ENCODE assay signal across 10 cellular contexts in genomic region chr3:53493618-53493996, GRCh38. TPM values are rescaled to one million over a fixed set of nuclear protein-coding genes. Genes with fewer than 3 reads are reported as not detected.
DNase-seq lines count a peak whose midpoint lies in the region; ATAC-seq and TF ChIP-seq lines count a peak whose summit lies in the region.
"Had no signal": no experiment of that assay in that cellular context is flagged by ENCODE, and none has a peak within 500 bp of the region (broad histone marks: within the 10 kb centered on the region; RNA-seq: fewer than 3 reads in every experiment).

No MANE protein-coding gene starts in this region.

- no peak for TF ChIP-seq EP300 in transverse colon (IDR thresholded peaks at IDR 0.05; ENCODE audit: low read depth)

- H3K4me1 Mint-ChIP-seq in activated T-cell treated with anti-CD3 and anti-CD28 coated beads, Interleukin-2, amount 50 U/mL, for 72 hours (ENCODE audit: low read depth), result no peaks in the 10 kb centered on the region
- H3K4me1 Mint-ChIP-seq in mesothelial cell of epicardium, result peaks cover 36% of the 10 kb centered on the region

- peak overlapping the region; percentile 59 for H3K4me3 ChIP-seq in colonic mucosa
- peak overlapping the region; percentile 55 to 93 (median 76) for H3K4me3 ChIP-seq in transverse colon

- H3K9me3 ChIP-seq in colonic mucosa (no peaks in the 10 kb centered on the region), transverse colon (no peaks in the 10 kb centered on the region)

- H3K36me3 ChIP-seq in colonic mucosa (no peaks in the 10 kb centered on the region), transverse colon (no peaks in the 10 kb centered on the region)

- in situ Hi-C loops in transverse colon (cut with MboI; ENCODE audit: low pct_ligation_motif_present in 1 of 4, low pct_unique_long_range_greater_than_20kb in 1 of 4, low sequenced_read_pairs in 3 of 4), result no loop called here

- TF ChIP-seq CTCF in colonic mucosa (IDR thresholded peaks at IDR 0.05) (no peak), mesothelial cell of epicardium (IDR thresholded peaks at IDR 0.05; ENCODE audit: unreplicated experiment) (no peak), transverse colon (IDR thresholded peaks at IDR 0.05) (no peak)

- H3K9me3 Mint-ChIP-seq in activated T-cell treated with anti-CD3 and anti-CD28 coated beads, Interleukin-2, amount 50 U/mL, for 72 hours, result no peaks in the 10 kb centered on the region
- H3K9me3 Mint-ChIP-seq in mesothelial cell of epicardium, result no peaks in the 10 kb centered on the region

- no peak for TF ChIP-seq POLR2A in transverse colon (IDR thresholded peaks at IDR 0.05)

- H3K27me3 ChIP-seq in colonic mucosa, result peaks cover 7% of the 10 kb centered on the region
- H3K27me3 ChIP-seq in transverse colon, result peaks cover 26% of the 10 kb centered on the region

- intact Hi-C loops in colonic mucosa (cut with DNase I) (loop anchor here (10.0 kb wide), 1 partner anchor 119 kb away; no protein-coding TSS in a partner anchor), transverse colon (cut with DNase I; ENCODE audit: low total_unique reads) (no loop called here)

- H3K36me3 Mint-ChIP-seq in activated T-cell treated with anti-CD3 and anti-CD28 coated beads, Interleukin-2, amount 50 U/mL, for 72 hours (ENCODE audit: insufficient read depth in 2 of 2), result no peaks in the 10 kb centered on the region
- H3K36me3 Mint-ChIP-seq in mesothelial cell of epicardium, result no peaks in the 10 kb centered on the region

- peaks cover 63% of the 10 kb centered on the region for H3K27me3 Mint-ChIP-seq in activated T-cell treated with anti-CD3 and anti-CD28 coated beads, Interleukin-2, amount 50 U/mL, for 72 hours (ENCODE audit: low read depth)
- H3K27me3 Mint-ChIP-seq in mesothelial cell of epicardium (ENCODE audit: low read depth), result peaks cover 42% of the 10 kb centered on the region

- no peak overlapping the region for H3K27ac Mint-ChIP-seq in activated T-cell treated with anti-CD3 and anti-CD28 coated beads, Interleukin-2, amount 50 U/mL, for 72 hours
- no peak overlapping the region for H3K27ac Mint-ChIP-seq in mesothelial cell of epicardium

- peaks cover 9% of the 10 kb centered on the region for H3K4me1 ChIP-seq in colonic mucosa
- H3K4me1 ChIP-seq in transverse colon, result peaks cover 6 to 36% (median 31%) of the 10 kb centered on the region in 4 donors

- peak overlapping the region; percentile 54 to 61 for H3K4me3 Mint-ChIP-seq in activated T-cell treated with anti-CD3 and anti-CD28 coated beads, Interleukin-2, amount 50 U/mL, for 72 hours
- H3K4me3 Mint-ChIP-seq in mesothelial cell of epicardium, result peak overlapping the region; percentile 61

- 10 to 17% methylated on average over 2 to 15 of the region's 15 CpGs for WGBS in transverse colon (ENCODE audit: low coverage in 1 of 2), 2 donors

- H3K27ac ChIP-seq in colonic mucosa, result peak overlapping the region; percentile 66
- peak overlapping the region; percentile 86 to 89 (median 87) for H3K27ac ChIP-seq in transverse colon

- no peak for ATAC-seq in activated T-cell treated with anti-CD3 and anti-CD28 coated beads, Interleukin-2, amount 50 U/mL, for 72 hours (replicated peaks in 1 of 2)
- no peak for ATAC-seq in HG02938 (IDR thresholded peaks at IDR 0.05; ENCODE audit: unreplicated experiment)

- no peak for DNase-seq in activated T-cell treated with anti-CD3 and anti-CD28 coated beads, Interleukin-2, amount 50 U/mL, for 72 hours
- no peak for DNase-seq in activated T-cell treated with anti-CD3 and anti-CD28 coated beads, Interleukin-2, amount 50 U/mL, for 1 hour
- DNase-seq in colonic mucosa (no peak), mesothelial cell of epicardium (ENCODE audit: low spot score in 2 of 2, unreplicated experiment in 2 of 2) (no peak), transverse colon (no peak), NCI-H2196 treated with DMSO at 0.1 percent for 48 hours (lab: John Stamatoyannopoulos, UW; ENCODE audit: unreplicated experiment) (no peak), SK-N-DZ (ENCODE audit: low spot score) (no peak)
- DNase-seq: NCI-H1436 treated with DMSO at 0.1 percent for 48 hours; stimulated activated naive CD4-positive, alpha-beta T cell treated with Interleukin-2 at 50 U/mL for 16 hours had no signal

- peak overlapping the region; percentile 66 to 67 for H3K9ac ChIP-seq in colonic mucosa (ENCODE audit: low read depth in 2 of 2, low read length in 2 of 2)

RNA-seq across cellular contexts. Expression of gene CACNA1D, which starts 0.8 kb away (rescaled TPM):
- total RNA-seq in activated T-cell treated with anti-CD3 and anti-CD28 coated beads, Interleukin-2, amount 50 U/mL, for 72 hours, result 1 to 10 TPM in 1 of 2 donors, under 1 TPM in 1; 0.82 to 1.9 TPM
- total RNA-seq in colonic mucosa (10 to 100 TPM in 1 of 2 donors, 1 to 10 TPM in 1; 9.6 to 17.1 TPM), mesothelial cell of epicardium (1.4 to 2.8 TPM (median 1.8 TPM) in 3 replicates), transverse colon (10 to 100 TPM; 12.7 to 98.9 (median 25.0) TPM)
- polyA plus RNA-seq in SK-N-DZ (2014; cell fraction: cytosol; rRNA removed), result not detected in 2 replicates
- polyA plus RNA-seq in SK-N-DZ (2014; cell fraction: nucleus; rRNA removed), result not detected in 2 replicates
